ENCODE assay signal across 10 cellular contexts in genomic region chr19:2044709-2045500, GRCh38. TPM values are rescaled to one million over a fixed set of nuclear protein-coding genes. Genes with fewer than 3 reads are reported as not detected.
A peak's percentile ranks its signal among the peaks of the same experiment; 100 is the strongest.
DNase-seq lines count a peak whose midpoint lies in the region; ATAC-seq and TF ChIP-seq lines count a peak whose summit lies in the region.
"Had no signal": no experiment of that assay in that cellular context is flagged by ENCODE, and none has a peak within 500 bp of the region (broad histone marks: within the 10 kb centered on the region; RNA-seq: fewer than 3 reads in every experiment).

No MANE protein-coding gene starts in this region.

- intact Hi-C loops in activated CD4-positive, alpha-beta T cell treated with anti-CD3 and anti-CD28 coated beads, Interleukin-2, amount 10 ng/mL, durations not matched to agents 24 days and 14 days (cut with micrococcal nuclease), result no loop called here

- no peak for ATAC-seq in GM19463 (IDR thresholded peaks at IDR 0.05; ENCODE audit: unreplicated experiment)

- no peaks in the 10 kb centered on the region for H3K27me3 Mint-ChIP-seq in activated CD4-positive, alpha-beta T cell treated with anti-CD3 and anti-CD28 coated beads, Interleukin-2, amount 10 ng/mL, durations not matched to agents 24 days and 14 days
- H3K27me3 Mint-ChIP-seq in immature natural killer cell (ENCODE audit: low read depth in 3 of 3), result peaks cover 0 to 29% (median 26%) of the 10 kb centered on the region in 3 donors

- peak overlapping the region; percentile 74 for H3K27ac Mint-ChIP-seq in activated CD4-positive, alpha-beta T cell treated with anti-CD3 and anti-CD28 coated beads, Interleukin-2, amount 10 ng/mL, durations not matched to agents 24 days and 14 days
- H3K27ac Mint-ChIP-seq in immature natural killer cell, result peak overlapping the region; percentile 40 to 89 (median 82)

- H3K4me3 Mint-ChIP-seq in activated CD4-positive, alpha-beta T cell treated with anti-CD3 and anti-CD28 coated beads, Interleukin-2, amount 10 ng/mL, durations not matched to agents 24 days and 14 days, result no peak overlapping the region
- no peak overlapping the region for H3K4me3 Mint-ChIP-seq in immature natural killer cell

- H3K27ac ChIP-seq in VCaP, result peak overlapping the region; percentile 16; the same call in 1 of the 2 replicates
- peak overlapping the region; percentile 21 for H3K27ac ChIP-seq in substantia nigra (ENCODE audit: low read depth, low read length, poor library complexity, severe bottlenecking)

- TF ChIP-seq CTCF in VCaP (conservative IDR thresholded peaks at IDR 0.05), result no peak

- H3K36me3 Mint-ChIP-seq in activated CD4-positive, alpha-beta T cell treated with anti-CD3 and anti-CD28 coated beads, Interleukin-2, amount 10 ng/mL, durations not matched to agents 24 days and 14 days (ENCODE audit: low read depth), result peaks cover 31% of the 10 kb centered on the region
- H3K36me3 Mint-ChIP-seq in immature natural killer cell, result no peaks in the 10 kb centered on the region

- H3K9me3 Mint-ChIP-seq in activated CD4-positive, alpha-beta T cell treated with anti-CD3 and anti-CD28 coated beads, Interleukin-2, amount 10 ng/mL, durations not matched to agents 24 days and 14 days, result no peaks in the 10 kb centered on the region
- H3K9me3 Mint-ChIP-seq in immature natural killer cell, result no peaks in the 10 kb centered on the region

- DNase-seq in activated CD4-positive, alpha-beta T cell treated with anti-CD3 and anti-CD28 coated beads, Interleukin-2, amount 10 ng/mL, durations not matched to agents 24 days and 14 days, result no peak
- no peak for DNase-seq in activated CD4-positive, alpha-beta T cell treated with anti-CD3 and anti-CD28 coated beads for 4 hours
- DNase-seq in immature natural killer cell, result no peak
- DNase-seq in substantia nigra (lab: John Stamatoyannopoulos, UW), result peak in 1 of 49 donors; percentile 58
- DNase-seq in NCI-H146 (lab: John Stamatoyannopoulos, UW), result no peak
- no peak for DNase-seq in amygdala (lab: John Stamatoyannopoulos, UW)
- DNase-seq: HCEC 1CT, T1000 had no signal

- H3K4me1 Mint-ChIP-seq in activated CD4-positive, alpha-beta T cell treated with anti-CD3 and anti-CD28 coated beads, Interleukin-2, amount 10 ng/mL, durations not matched to agents 24 days and 14 days, result peaks cover 27% of the 10 kb centered on the region
- H3K4me1 Mint-ChIP-seq in immature natural killer cell, result peaks cover 12 to 41% of the 10 kb centered on the region in 2 donors

RNA-seq across cellular contexts. Expression of gene MKNK2, which starts 6.1 kb away (rescaled TPM):
- 159 and 169 TPM in 2 replicates for total RNA-seq in activated CD4-positive, alpha-beta T cell treated with anti-CD3 and anti-CD28 coated beads, Interleukin-2, amount 10 ng/mL, durations not matched to agents 24 days and 14 days
- 10 to 100 TPM; 22.7 to 39.2 (median 23.9) TPM for polyA plus RNA-seq in immature natural killer cell

RNA-seq across cellular contexts. Expression of gene BTBD2, which starts 29.4 kb away (rescaled TPM):
- 25.8 and 30.2 TPM in 2 replicates for total RNA-seq in activated CD4-positive, alpha-beta T cell treated with anti-CD3 and anti-CD28 coated beads, Interleukin-2, amount 10 ng/mL, durations not matched to agents 24 days and 14 days
- polyA plus RNA-seq in immature natural killer cell, result 1 to 10 TPM; 2.6 to 4.4 (median 3.6) TPM

RNA-seq across cellular contexts. Expression of gene MOB3A, which starts 51.2 kb away (rescaled TPM):
- 184 and 185 TPM in 2 replicates for total RNA-seq in activated CD4-positive, alpha-beta T cell treated with anti-CD3 and anti-CD28 coated beads, Interleukin-2, amount 10 ng/mL, durations not matched to agents 24 days and 14 days
- polyA plus RNA-seq in immature natural killer cell, result 100 to 1,000 TPM in 1 of 3 donors, 10 to 100 TPM in 2; 39.4 to 160 (median 42.2) TPM

RNA-seq across cellular contexts. Expression of gene IZUMO4, which starts 51.8 kb away (rescaled TPM):
- total RNA-seq in activated CD4-positive, alpha-beta T cell treated with anti-CD3 and anti-CD28 coated beads, Interleukin-2, amount 10 ng/mL, durations not matched to agents 24 days and 14 days, result 9.5 and 10.0 TPM in 2 replicates
- polyA plus RNA-seq in immature natural killer cell, result under 1 TPM in 1 of 3 donors, not detected in 2; 0.42 TPM
